1 cellular context compared by ENCODE assay signal in genomic region chr1:225428066-225428878, GRCh38.
TF ChIP-seq lines count a peak whose summit lies in the region.

No MANE protein-coding gene starts in this region.

TF ChIP-seq in GM12878, 131 proteins besides CTCF, POLR2A, EP300 and RAD21 (continued from another document):
- no peak for TF ChIP-seq CUX1 (IDR thresholded peaks at IDR 0.05; ENCODE audit: insufficient replicate concordance, low read depth, low read length)
- TF ChIP-seq POLR2AphosphoS5 (IDR thresholded peaks at IDR 0.05; ENCODE audit: low read length): 0 out of 2 replicates have a peak, but pooled peaks have one; percentile 46
- TF ChIP-seq SRF (IDR thresholded peaks at IDR 0.05; ENCODE audit: low read depth in 2 of 2, low read length in 2 of 2): 0 out of 4 replicates have a peak, but pooled peaks of 1 of the 2 experiments have one; percentile 24
- no peak; the same call in 1 of the 2 replicates for TF ChIP-seq NFYA (IDR thresholded peaks at IDR 0.05; ENCODE audit: borderline replicate concordance, low read depth, low read length)
- no peak for TF ChIP-seq CHD4 (IDR thresholded peaks at IDR 0.05)
- TF ChIP-seq MTA2 (IDR thresholded peaks at IDR 0.05; ENCODE audit: low read depth): 0 out of 2 replicates have a peak, but pooled peaks have one; percentile 40
- TF ChIP-seq CHD1 (IDR thresholded peaks at IDR 0.05; ENCODE audit: low read depth, low read length): 0 out of 2 replicates have a peak, but pooled peaks have one; percentile 61
- 0 out of 3 replicates have a peak, but pooled peaks have one; percentile 15 for TF ChIP-seq POU2F2 (IDR thresholded peaks at IDR 0.05; ENCODE audit: borderline replicate concordance, low read depth, low read length)
- no peak for TF ChIP-seq BCL11A (IDR thresholded peaks at IDR 0.05; ENCODE audit: low read depth, low read length)
- TF ChIP-seq FOS (IDR thresholded peaks at IDR 0.05; ENCODE audit: borderline replicate concordance, extremely low read depth, insufficient read length): peak; percentile 52
- no peak for TF ChIP-seq ZZZ3 (IDR thresholded peaks at IDR 0.05; ENCODE audit: control insufficient read depth, insufficient read length, low read depth)
- TF ChIP-seq NFIC (IDR thresholded peaks at IDR 0.05; ENCODE audit: low read depth, low read length): peak; percentile 45; the same call in 1 of the 2 replicates
- TF ChIP-seq SP1 (IDR thresholded peaks at IDR 0.05; ENCODE audit: low read depth, low read length): peak; percentile 83
- peak; percentile 65; the same call in 1 of the 2 replicates for TF ChIP-seq CREB1 (IDR thresholded peaks at IDR 0.05; ENCODE audit: low read depth)
- no peak for TF ChIP-seq NR2C2 (IDR thresholded peaks at IDR 0.05; ENCODE audit: borderline replicate concordance, control insufficient read depth, insufficient read length, low read depth)
- TF ChIP-seq ZNF687 (IDR thresholded peaks at IDR 0.05): no peak; the same call in 1 of the 2 replicates
- TF ChIP-seq ZNF274 (IDR thresholded peaks at IDR 0.05; ENCODE audit: insufficient read depth, insufficient read length): no peak
- TF ChIP-seq DPF2 (IDR thresholded peaks at IDR 0.05): 0 out of 2 replicates have a peak, but pooled peaks have one; percentile 31
- TF ChIP-seq BRCA1 (IDR thresholded peaks at IDR 0.05; ENCODE audit: low read depth, low read length): no peak
- TF ChIP-seq E2F8 (IDR thresholded peaks at IDR 0.05; ENCODE audit: low read depth, partially characterized antibody): no peak
- TF ChIP-seq IRF4 (IDR thresholded peaks at IDR 0.05; ENCODE audit: low read depth, low read length): 0 out of 2 replicates have a peak, but pooled peaks have one; percentile 14
- no peak; the same call in 1 of the 2 replicates for TF ChIP-seq HCFC1 (IDR thresholded peaks at IDR 0.05; ENCODE audit: low read length)
- no peak for TF ChIP-seq ZNF622 (IDR thresholded peaks at IDR 0.05)
- peak; percentile 85 for TF ChIP-seq PML (IDR thresholded peaks at IDR 0.05; ENCODE audit: low read length)
- no peak for TF ChIP-seq CEBPB (IDR thresholded peaks at IDR 0.05; ENCODE audit: borderline replicate concordance in 1 of 2, low read depth in 2 of 2, low read length in 2 of 2)
- no peak for TF ChIP-seq MEF2A (IDR thresholded peaks at IDR 0.05; ENCODE audit: insufficient read depth, low read depth, low read length)
TF ChIP-seq in GM12878: peak in this region for 35.
